In the genomic region with DNA sequence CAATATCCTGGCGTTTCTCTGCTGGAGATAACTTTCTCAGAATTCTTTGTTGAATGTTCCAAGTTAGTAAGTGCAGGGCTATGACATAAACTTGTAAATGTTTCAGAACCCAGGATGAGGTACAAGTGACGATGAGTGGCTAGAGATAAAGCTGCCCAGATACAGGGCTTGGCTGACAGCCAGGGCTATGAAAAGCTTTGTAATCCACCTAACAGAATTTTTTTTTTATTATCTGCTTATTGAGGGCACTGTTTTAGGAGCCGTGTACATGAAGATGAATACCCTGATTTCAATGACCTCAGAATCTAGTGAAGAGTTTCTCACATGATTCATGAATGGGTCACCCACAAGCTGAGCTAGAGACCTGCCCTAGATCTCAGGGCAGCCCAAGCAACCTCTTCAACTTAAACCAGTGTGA, we compare ENCODE assay signal across 22 cellular contexts.
DNase-seq lines count a peak whose midpoint lies in the region; ATAC-seq and TF ChIP-seq lines count a peak whose summit lies in the region.
"Had no signal": no experiment of that assay in that cellular context is flagged by ENCODE, and none has a peak within 500 bp of the region (broad histone marks: within the 10 kb centered on the region; RNA-seq: fewer than 3 reads in every experiment).

No MANE protein-coding gene starts in this region.

- peaks cover 0 to 13% (median 0%) of the 10 kb centered on the region in 3 donors for H3K9me3 ChIP-seq in adrenal gland (replicated peaks in 1 of 3)

- ATAC-seq in SK-N-SH treated with all-trans-retinoic acid at 6 μM for 48 hours (no peak), HG02623 (IDR thresholded peaks at IDR 0.05; ENCODE audit: unreplicated experiment) (no peak), HG03460 (IDR thresholded peaks at IDR 0.05; ENCODE audit: unreplicated experiment) (no peak)
- ATAC-seq: gastrocnemius medialis had no signal

- TF ChIP-seq CTCF in adrenal gland (IDR thresholded peaks at IDR 0.05) (no peak), foreskin fibroblast (IDR thresholded peaks at IDR 0.05; ENCODE audit: low read depth, low read length) (no peak)

- H3K27me3 ChIP-seq in adrenal gland: no peaks in the 10 kb centered on the region
- H3K27me3 ChIP-seq: gastrocnemius medialis, stomach had no signal

- H3K4me1 ChIP-seq in adrenal gland (replicated peaks in 1 of 2): no peaks in the 10 kb centered on the region
- H3K4me1 ChIP-seq: gastrocnemius medialis, stomach had no signal

- intact Hi-C loops in adrenal gland (cut with DNase I): no loop called here

- 26 to 41% (median 32%) methylated on average over 3 of the region's 3 CpGs for WGBS in adrenal gland, 4 donors

- H3K36me3 ChIP-seq in adrenal gland (replicated peaks in 1 of 2): no peaks in the 10 kb centered on the region
- H3K36me3 ChIP-seq: gastrocnemius medialis, stomach had no signal

- H3K4me3 ChIP-seq in adrenal gland (no peak overlapping the region), foreskin fibroblast (ENCODE audit: low read depth in 1 of 2, low read length in 2 of 2) (no peak overlapping the region)
- H3K4me3 ChIP-seq: gastrocnemius medialis, stomach had no signal

- H3K27ac ChIP-seq in adrenal gland: no peak overlapping the region
- H3K27ac ChIP-seq: gastrocnemius medialis, stomach had no signal

- DNase-seq in AG08395 (ENCODE audit: low spot score) (peak; percentile 27), HT1080 (ENCODE audit: low read depth) (peak; percentile 72), adrenal gland (peak; percentile 19 to 54 (median 39)), foreskin fibroblast (peak; percentile 57 to 78), SIG-M5 (lab: John Stamatoyannopoulos, UW) (no peak)
- DNase-seq: activated CD4-positive, alpha-beta memory T cell treated with anti-CD3 and anti-CD28 coated beads for 36 hours; activated naive CD4-positive, alpha-beta T cell treated with anti-CD3 and anti-CD28 coated beads for 36 hours; activated T-cell treated with anti-CD3 and anti-CD28 coated beads, Interleukin-2, amount 50 U/mL, for 1 hour; cortex of kidney; gastrocnemius medialis; HFFc6; KBM-7; MV-4-11; NCI-H187; NCI-H446; nephron progenitor cell; posterior cingulate gyrus; stimulated activated CD4-positive, alpha-beta T cell treated with anti-CD3 and anti-CD28 coated beads, Interleukin-2, amount 100 ng/mL, for 48 hours; stomach had no signal

- TF ChIP-seq POLR2A in adrenal gland (IDR thresholded peaks at IDR 0.05): no peak

TF ChIP-seq in SK-N-SH treated with all-trans-retinoic acid at 6 μM for 48 hours, 23 proteins besides CTCF, POLR2A, EP300 and RAD21:
- TF ChIP-seq TOX (CRISPR knock-in tag; IDR thresholded peaks at IDR 0.05; ENCODE audit: borderline replicate concordance) (no peak), CSDC2 (CRISPR knock-in tag; IDR thresholded peaks at IDR 0.05) (no peak), RARB (CRISPR knock-in tag; IDR thresholded peaks at IDR 0.05) (no peak), GLIS3 (CRISPR knock-in tag; IDR thresholded peaks at IDR 0.05) (no peak), ZFP3 (CRISPR knock-in tag; IDR thresholded peaks at IDR 0.05) (no peak), ZNF70 (CRISPR knock-in tag; IDR thresholded peaks at IDR 0.05) (no peak), ZNF565 (CRISPR knock-in tag; conservative IDR thresholded peaks at IDR 0.05; ENCODE audit: low read depth) (no peak), PPARA (CRISPR knock-in tag; IDR thresholded peaks at IDR 0.05; ENCODE audit: borderline replicate concordance) (no peak), ARNTL (CRISPR knock-in tag; IDR thresholded peaks at IDR 0.05; ENCODE audit: borderline replicate concordance, low read depth) (no peak), SNAI2 (CRISPR knock-in tag; IDR thresholded peaks at IDR 0.05) (no peak)
- TF ChIP-seq, protein P1, sequence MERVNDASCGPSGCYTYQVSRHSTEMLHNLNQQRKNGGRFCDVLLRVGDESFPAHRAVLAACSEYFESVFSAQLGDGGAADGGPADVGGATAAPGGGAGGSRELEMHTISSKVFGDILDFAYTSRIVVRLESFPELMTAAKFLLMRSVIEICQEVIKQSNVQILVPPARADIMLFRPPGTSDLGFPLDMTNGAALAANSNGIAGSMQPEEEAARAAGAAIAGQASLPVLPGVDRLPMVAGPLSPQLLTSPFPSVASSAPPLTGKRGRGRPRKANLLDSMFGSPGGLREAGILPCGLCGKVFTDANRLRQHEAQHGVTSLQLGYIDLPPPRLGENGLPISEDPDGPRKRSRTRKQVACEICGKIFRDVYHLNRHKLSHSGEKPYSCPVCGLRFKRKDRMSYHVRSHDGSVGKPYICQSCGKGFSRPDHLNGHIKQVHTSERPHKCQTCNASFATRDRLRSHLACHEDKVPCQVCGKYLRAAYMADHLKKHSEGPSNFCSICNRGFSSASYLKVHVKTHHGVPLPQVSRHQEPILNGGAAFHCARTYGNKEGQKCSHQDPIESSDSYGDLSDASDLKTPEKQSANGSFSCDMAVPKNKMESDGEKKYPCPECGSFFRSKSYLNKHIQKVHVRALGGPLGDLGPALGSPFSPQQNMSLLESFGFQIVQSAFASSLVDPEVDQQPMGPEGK (CRISPR knock-in tag; IDR thresholded peaks at IDR 0.05; ENCODE audit: borderline replicate concordance): no peak
- TF ChIP-seq, protein P2, sequence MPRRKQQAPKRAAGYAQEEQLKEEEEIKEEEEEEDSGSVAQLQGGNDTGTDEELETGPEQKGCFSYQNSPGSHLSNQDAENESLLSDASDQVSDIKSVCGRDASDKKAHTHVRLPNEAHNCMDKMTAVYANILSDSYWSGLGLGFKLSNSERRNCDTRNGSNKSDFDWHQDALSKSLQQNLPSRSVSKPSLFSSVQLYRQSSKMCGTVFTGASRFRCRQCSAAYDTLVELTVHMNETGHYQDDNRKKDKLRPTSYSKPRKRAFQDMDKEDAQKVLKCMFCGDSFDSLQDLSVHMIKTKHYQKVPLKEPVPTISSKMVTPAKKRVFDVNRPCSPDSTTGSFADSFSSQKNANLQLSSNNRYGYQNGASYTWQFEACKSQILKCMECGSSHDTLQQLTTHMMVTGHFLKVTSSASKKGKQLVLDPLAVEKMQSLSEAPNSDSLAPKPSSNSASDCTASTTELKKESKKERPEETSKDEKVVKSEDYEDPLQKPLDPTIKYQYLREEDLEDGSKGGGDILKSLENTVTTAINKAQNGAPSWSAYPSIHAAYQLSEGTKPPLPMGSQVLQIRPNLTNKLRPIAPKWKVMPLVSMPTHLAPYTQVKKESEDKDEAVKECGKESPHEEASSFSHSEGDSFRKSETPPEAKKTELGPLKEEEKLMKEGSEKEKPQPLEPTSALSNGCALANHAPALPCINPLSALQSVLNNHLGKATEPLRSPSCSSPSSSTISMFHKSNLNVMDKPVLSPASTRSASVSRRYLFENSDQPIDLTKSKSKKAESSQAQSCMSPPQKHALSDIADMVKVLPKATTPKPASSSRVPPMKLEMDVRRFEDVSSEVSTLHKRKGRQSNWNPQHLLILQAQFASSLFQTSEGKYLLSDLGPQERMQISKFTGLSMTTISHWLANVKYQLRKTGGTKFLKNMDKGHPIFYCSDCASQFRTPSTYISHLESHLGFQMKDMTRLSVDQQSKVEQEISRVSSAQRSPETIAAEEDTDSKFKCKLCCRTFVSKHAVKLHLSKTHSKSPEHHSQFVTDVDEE (CRISPR knock-in tag; IDR thresholded peaks at IDR 0.05): no peak
